ENCODE assay signal across 16 cellular contexts in the genomic region with DNA sequence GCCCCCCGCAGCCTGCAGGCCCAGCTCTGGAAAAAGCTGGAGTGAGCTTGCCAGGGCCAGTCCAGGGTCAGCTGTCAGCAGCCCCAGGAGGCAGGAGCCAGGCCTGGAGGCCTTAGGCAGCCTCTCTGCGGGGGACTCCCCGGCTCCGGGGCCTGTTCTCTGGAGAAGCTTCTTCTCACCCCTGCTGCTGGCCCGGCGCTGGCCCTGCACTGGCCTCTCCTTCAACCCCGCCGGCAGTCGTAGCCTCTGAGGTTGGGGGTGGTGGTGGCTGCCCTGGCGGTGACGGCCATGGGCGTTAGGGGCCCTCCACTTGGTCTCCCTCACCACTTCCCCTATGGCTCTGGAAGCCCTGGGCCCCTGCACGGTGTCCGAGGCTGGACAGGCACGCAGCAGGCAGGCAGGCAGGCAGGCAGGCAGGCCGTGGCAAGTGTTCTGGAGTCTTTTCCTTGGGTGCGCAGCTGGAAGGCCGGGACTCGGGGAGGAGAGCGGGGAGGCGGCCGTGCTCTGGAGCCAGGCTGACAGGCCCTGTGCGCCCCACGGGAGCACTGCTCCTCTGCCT. TPM values are rescaled to one million over a fixed set of nuclear protein-coding genes. Genes with fewer than 3 reads are reported as not detected.
DNase-seq lines count a peak whose midpoint lies in the region; ATAC-seq and TF ChIP-seq lines count a peak whose summit lies in the region.
"Had no signal": no experiment of that assay in that cellular context is flagged by ENCODE, and none has a peak within 500 bp of the region (broad histone marks: within the 10 kb centered on the region; RNA-seq: fewer than 3 reads in every experiment).

No MANE protein-coding gene starts in this region.

- no peaks in the 10 kb centered on the region for H3K79me1 ChIP-seq in mesendoderm (ENCODE audit: low read length)

- H3K9me3 Mint-ChIP-seq in HFFc6, result no peaks in the 10 kb centered on the region
- no peaks in the 10 kb centered on the region for H3K9me3 Mint-ChIP-seq in stimulated activated naive CD8-positive, alpha-beta T cell treated with anti-CD3 and anti-CD28 coated beads, Interleukin-15, amount 100 ng/mL, for 72 hours

- no peak overlapping the region for H2BK120ac ChIP-seq in mesendoderm (ENCODE audit: low read depth, low read length)

- H4K8ac ChIP-seq in mesendoderm (ENCODE audit: low read depth, low read length), result no peak overlapping the region

- H2BK15ac ChIP-seq in mesendoderm (replicated peaks; ENCODE audit: low read depth), result no peak overlapping the region

- no peak for TF ChIP-seq POLR2A in upper lobe of left lung (IDR thresholded peaks at IDR 0.05)
- TF ChIP-seq POLR2A in testis (IDR thresholded peaks at IDR 0.05), result no peak

- H3K4me1 Mint-ChIP-seq in HFFc6 (ENCODE audit: low read depth), result peaks cover 38% of the 10 kb centered on the region
- peaks cover 27% of the 10 kb centered on the region for H3K4me1 Mint-ChIP-seq in stimulated activated naive CD8-positive, alpha-beta T cell treated with anti-CD3 and anti-CD28 coated beads, Interleukin-15, amount 100 ng/mL, for 72 hours

- H3K56ac ChIP-seq in mesendoderm (ENCODE audit: low read length), result peak overlapping the region; percentile 56

- peaks cover 10% of the 10 kb centered on the region for H3K27me3 Mint-ChIP-seq in HFFc6 (ENCODE audit: insufficient read depth)
- H3K27me3 Mint-ChIP-seq in stimulated activated naive CD8-positive, alpha-beta T cell treated with anti-CD3 and anti-CD28 coated beads, Interleukin-15, amount 100 ng/mL, for 72 hours, result peaks cover 93% of the 10 kb centered on the region

- intact Hi-C loops in testis (cut with DNase I; ENCODE audit: low total_unique reads), result no loop called here

- TF ChIP-seq EP300 in upper lobe of left lung (IDR thresholded peaks at IDR 0.05), result no peak

- peak overlapping the region; percentile 91 for H3K4me3 Mint-ChIP-seq in HFFc6
- no peak overlapping the region for H3K4me3 Mint-ChIP-seq in stimulated activated naive CD8-positive, alpha-beta T cell treated with anti-CD3 and anti-CD28 coated beads, Interleukin-15, amount 100 ng/mL, for 72 hours

- no peak overlapping the region for H4K5ac ChIP-seq in mesendoderm (ENCODE audit: low read length)

- no peak overlapping the region for H3K23ac ChIP-seq in mesendoderm (ENCODE audit: low read length)

- no peak overlapping the region for H3K4ac ChIP-seq in mesendoderm (ENCODE audit: low read depth, low read length)

- peaks cover 4% of the 10 kb centered on the region for H3K79me2 ChIP-seq in mesendoderm (ENCODE audit: control insufficient read depth, insufficient read depth, low read length)

- peak overlapping the region; percentile 15 for H3K4me2 ChIP-seq in mesendoderm (ENCODE audit: low read length)

- peaks cover 0 to 4% of the 10 kb centered on the region in 2 donors for H3K36me3 ChIP-seq in duodenal mucosa (ENCODE audit: control insufficient read depth in 1 of 2, insufficient read depth in 2 of 2, low read length in 2 of 2)
- no peaks in the 10 kb centered on the region for H3K36me3 ChIP-seq in mesendoderm (ENCODE audit: control insufficient read depth, insufficient read depth, low read length)
- peaks cover 0 to 58% (median 3%) of the 10 kb centered on the region in 4 donors for H3K36me3 ChIP-seq in upper lobe of left lung
- no peaks in the 10 kb centered on the region for H3K36me3 ChIP-seq in testis (ENCODE audit: low read depth, missing control alignments)
- H3K36me3 ChIP-seq: thoracic aorta had no signal

- H2AK5ac ChIP-seq in mesendoderm (ENCODE audit: low read length), result no peak overlapping the region

- H2BK5ac ChIP-seq in mesendoderm (ENCODE audit: low read length), result no peak overlapping the region

- no peak for ATAC-seq in upper lobe of left lung (ENCODE audit: low FRiP score in 2 of 2)
- ATAC-seq in stimulated activated naive CD8-positive, alpha-beta T cell treated with anti-CD3 and anti-CD28 coated beads, Interleukin-15, amount 100 ng/mL, for 72 hours, result no peak

- H3K4me1 ChIP-seq in duodenal mucosa (ENCODE audit: control insufficient read depth in 1 of 2, insufficient read depth in 2 of 2, low read length in 2 of 2) (peaks cover 0 to 6% of the 10 kb centered on the region in 2 donors), mesendoderm (ENCODE audit: control insufficient read depth, low read depth, low read length) (peaks cover 7% of the 10 kb centered on the region), upper lobe of left lung (peaks cover 11 to 39% (median 24%) of the 10 kb centered on the region in 4 donors), testis (peaks cover 12% of the 10 kb centered on the region)

- H3K18ac ChIP-seq in mesendoderm (ENCODE audit: low read length), result no peak overlapping the region

- peak overlapping the region in 1 of 2 donors; percentile 61 for H3K9ac ChIP-seq in duodenal mucosa (ENCODE audit: low read depth in 1 of 2, low read length in 2 of 2)
- peak overlapping the region; percentile 60 for H3K9ac ChIP-seq in mesendoderm (ENCODE audit: low read length)

- DNase-seq in HFFc6 (no peak), mesendoderm (peak; percentile 73), upper lobe of left lung (no peak), NCI-H2107 treated with DMSO at 0.1 percent for 48 hours (lab: John Stamatoyannopoulos, UW; ENCODE audit: unreplicated experiment) (no peak), testis (no peak)
- no peak for DNase-seq in stimulated activated naive CD8-positive, alpha-beta T cell treated with anti-CD3 and anti-CD28 coated beads, Interleukin-15, amount 100 ng/mL, for 72 hours
- no peak for DNase-seq in stimulated activated CD4-positive, alpha-beta T cell treated with anti-CD3 and anti-CD28 coated beads, Interleukin-2, amount 100 ng/mL, for 24 hours
- DNase-seq: activated CD4-positive, CD25-positive, alpha-beta regulatory T cell; activated T-cell treated with anti-CD3 and anti-CD28 coated beads, Interleukin-2, amount 50 U/mL, for 1 hour; amygdala; Calu3; NCI-H2171; NK-92 treated with Interleukin-12 subunit alpha and Interleukin-12 subunit beta, amount 100 ng/mL, for 24 hours had no signal

- no peak for TF ChIP-seq CTCF in HFFc6 (IDR thresholded peaks at IDR 0.05)
- TF ChIP-seq CTCF in upper lobe of left lung (IDR thresholded peaks at IDR 0.05), result no peak
- TF ChIP-seq CTCF in testis (IDR thresholded peaks at IDR 0.05), result no peak

- H3K9me3 ChIP-seq in duodenal mucosa (ENCODE audit: control insufficient read depth in 1 of 2, low read length in 2 of 2) (no peaks in the 10 kb centered on the region), upper lobe of left lung (no peaks in the 10 kb centered on the region), testis (no peaks in the 10 kb centered on the region)
- H3K9me3 ChIP-seq: thoracic aorta had no signal

- WGBS in mesendoderm (ENCODE audit: extremely low coverage, insufficient coverage, low lambda C conversion rate), result no CpG with 5 or more reads among the region's 24 CpGs
- WGBS in upper lobe of left lung, 2 donors, result 7 to 10% methylated on average over 3 to 19 of the region's 24 CpGs
- 50 to 58% methylated on average over 6 to 24 of the region's 24 CpGs for WGBS in testis, 2 donors

- H3K27ac Mint-ChIP-seq in HFFc6, result peak overlapping the region; percentile 77; the same call in 1 of the 2 replicates
- no peak overlapping the region for H3K27ac Mint-ChIP-seq in stimulated activated naive CD8-positive, alpha-beta T cell treated with anti-CD3 and anti-CD28 coated beads, Interleukin-15, amount 100 ng/mL, for 72 hours

- H3K4me3 ChIP-seq in duodenal mucosa (ENCODE audit: low read depth in 1 of 2, low read length in 2 of 2), result peak overlapping the region; percentile 61 to 68
- peak overlapping the region; percentile 18 for H3K4me3 ChIP-seq in mesendoderm (ENCODE audit: low read length)
- H3K4me3 ChIP-seq in upper lobe of left lung, result peak overlapping the region; percentile 60 to 66 (median 64)
- H3K4me3 ChIP-seq in testis, result no peak overlapping the region
- H3K4me3 ChIP-seq: thoracic aorta had no signal

- H3K27ac ChIP-seq in duodenal mucosa (ENCODE audit: low read depth, low read length) (peak overlapping the region; percentile 56), mesendoderm (ENCODE audit: low read depth, low read length) (no peak overlapping the region), upper lobe of left lung (peak overlapping the region; percentile 94 to 97 (median 95)), testis (no peak overlapping the region)
- H3K27ac ChIP-seq: thoracic aorta had no signal

- peaks cover 34% of the 10 kb centered on the region for H3K36me3 Mint-ChIP-seq in HFFc6 (ENCODE audit: low read depth)

- peaks cover 49 to 67% of the 10 kb centered on the region in 2 donors for H3K27me3 ChIP-seq in duodenal mucosa (ENCODE audit: control insufficient read depth in 1 of 2, insufficient read depth in 2 of 2, low read length in 2 of 2)
- H3K27me3 ChIP-seq in mesendoderm (ENCODE audit: insufficient read depth, low read length, poor library complexity), result peaks cover 55% of the 10 kb centered on the region
- peaks cover 0 to 49% (median 29%) of the 10 kb centered on the region in 4 donors for H3K27me3 ChIP-seq in upper lobe of left lung
- H3K27me3 ChIP-seq in testis, result no peaks in the 10 kb centered on the region

RNA-seq across cellular contexts. Expression of gene FOXF1, which starts 2.1 kb away (rescaled TPM):
- 10 to 100 TPM; 12.5 to 20.5 (median 17.9) TPM for total RNA-seq in HFFc6 (2021; fragmentation: NEBNext Ultra II Directional; extraction: Animal tissue kit (Norgen Biotek cat#: 25700))
- 0.07 TPM for polyA plus RNA-seq in mesendoderm (2013, experiment 1 of 2)
- 0.03 TPM for polyA plus RNA-seq in mesendoderm (2013, experiment 2 of 2)
- total RNA-seq in upper lobe of left lung, result 10 to 100 TPM in 5 of 6 donors, 1 to 10 TPM in 1; 6.3 to 73.6 (median 24.5) TPM
- 1 to 10 TPM; 2.0 to 2.8 TPM for total RNA-seq in testis
- 0.91 TPM for polyA plus RNA-seq in testis (ENCODE audit: insufficient read depth, low read depth, low replicate concordance)
- total RNA-seq: Calu3, myocyte had no signal

RNA-seq across cellular contexts. Expression of gene MTHFSD, which starts 42.7 kb away (rescaled TPM):
- total RNA-seq in HFFc6 (2021; fragmentation: NEBNext Ultra II Directional; extraction: Animal tissue kit (Norgen Biotek cat#: 25700)), result 10 to 100 TPM; 16.8 to 18.6 (median 17.0) TPM
- polyA plus RNA-seq in mesendoderm (2013, experiment 1 of 2), result 5.5 TPM
- 6.0 TPM for polyA plus RNA-seq in mesendoderm (2013, experiment 2 of 2)
- 10 to 100 TPM; 13.8 to 39.8 (median 22.0) TPM for total RNA-seq in upper lobe of left lung
- 10 to 100 TPM; 45.0 to 55.6 TPM for total RNA-seq in testis
- polyA plus RNA-seq in testis (ENCODE audit: insufficient read depth, low read depth, low replicate concordance), result 42.2 TPM

RNA-seq across cellular contexts. Expression of gene FOXC2, which starts 54.2 kb away (rescaled TPM):
- total RNA-seq in HFFc6 (2021; fragmentation: NEBNext Ultra II Directional; extraction: Animal tissue kit (Norgen Biotek cat#: 25700)), result 1 to 10 TPM; 6.3 to 8.4 (median 7.9) TPM
- polyA plus RNA-seq in mesendoderm (2013, experiment 1 of 2), result 1.7 TPM
- polyA plus RNA-seq in mesendoderm (2013, experiment 2 of 2), result 1.7 TPM
- total RNA-seq in upper lobe of left lung, result 1 to 10 TPM in 1 of 6 donors, under 1 TPM in 3, not detected in 2; 0.39 to 1.9 (median 0.56) TPM
- total RNA-seq in testis, result 10 to 100 TPM in 1 of 2 donors, 1 to 10 TPM in 1; 7.6 to 11.2 TPM
- polyA plus RNA-seq in testis (ENCODE audit: insufficient read depth, low read depth, low replicate concordance), result 3.9 TPM

Comparison
In these comparisons a context has a peak if more than half of its experiments do, and no peak if none do; other contexts are left out.
1. H3K27ac ChIP-seq: peak in duodenal mucosa (single experiment) and upper lobe of left lung (4 of 4); none in mesendoderm (single experiment) and testis (0 of 2).
2. H3K4me3 ChIP-seq: peak in duodenal mucosa (2 of 2), mesendoderm (single experiment) and upper lobe of left lung (4 of 4); none in testis (0 of 2).